In the genomic region with DNA sequence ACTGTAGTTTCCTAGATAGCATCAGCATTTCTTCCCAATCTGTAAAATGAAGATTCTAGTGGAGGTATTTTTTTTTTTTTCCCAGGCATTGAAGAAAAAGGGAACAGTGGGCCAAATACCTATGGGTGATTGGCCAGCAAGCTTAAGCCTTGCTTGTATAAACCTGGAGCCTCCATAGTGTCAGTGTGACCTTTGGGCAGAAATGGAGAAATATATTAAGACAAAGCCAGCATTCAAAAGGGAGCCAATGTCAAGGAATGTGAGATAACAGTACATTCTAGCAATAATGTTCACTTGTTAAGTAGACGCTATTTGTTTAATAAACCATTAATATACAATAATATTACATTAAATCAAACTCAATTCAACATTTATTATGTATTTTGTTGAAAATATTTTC, we compare ENCODE assay signal across 27 cellular contexts.
"Had no signal": no experiment of that assay in that cellular context is flagged by ENCODE, and none has a peak within 500 bp of the region (broad histone marks: within the 10 kb centered on the region; RNA-seq: fewer than 3 reads in every experiment).

No MANE protein-coding gene starts in this region.

- DNase-seq: colonic mucosa; cortex of kidney; dermis blood vessel endothelial cell; dorsolateral prefrontal cortex; effector CD4-positive, alpha-beta T cell; effector CD8-positive, alpha-beta T cell; effector memory CD4-positive, alpha-beta T cell; effector memory CD8-positive, alpha-beta T cell; endodermal cell; erythroblast; esophagus squamous epithelium; foreskin fibroblast; foreskin keratinocyte; foreskin melanocyte; gastrocnemius medialis; glutamatergic neuron; head of caudate nucleus; heart left ventricle; heart right ventricle had no signal

- H3K4me1 ChIP-seq: colonic mucosa, esophagus muscularis mucosa, gastrocnemius medialis, gastroesophageal sphincter, heart left ventricle, heart right ventricle had no signal

- FAIRE-seq: colon, endometrium, endothelial cell of umbilical vein had no signal

- H3K36me3 ChIP-seq: colonic mucosa, esophagus muscularis mucosa, esophagus squamous epithelium, gastrocnemius medialis, gastroesophageal sphincter, heart left ventricle, heart right ventricle had no signal

- H3K27ac ChIP-seq: colonic mucosa, coronary artery, dorsolateral prefrontal cortex, epithelial cell of prostate, esophagus muscularis mucosa, esophagus squamous epithelium, foreskin keratinocyte, gastrocnemius medialis, gastroesophageal sphincter, heart left ventricle, heart right ventricle had no signal

- H3K9me3 ChIP-seq: colonic mucosa, esophagus muscularis mucosa, esophagus squamous epithelium, gastrocnemius medialis, gastroesophageal sphincter, heart left ventricle, heart right ventricle had no signal

- H3K27me3 ChIP-seq: colonic mucosa, esophagus muscularis mucosa, esophagus squamous epithelium, foreskin keratinocyte, gastrocnemius medialis had no signal

- H3K4me3 ChIP-seq: colonic mucosa, coronary artery, dorsolateral prefrontal cortex, esophagus muscularis mucosa, esophagus squamous epithelium, gastrocnemius medialis, gastroesophageal sphincter, heart left ventricle, heart right ventricle had no signal

- ATAC-seq: effector memory CD8-positive, alpha-beta T cell; esophagus mucosa; foreskin keratinocyte; gastrocnemius medialis; gastroesophageal sphincter; heart left ventricle; heart right ventricle had no signal
